Comparison of ENCODE assay signal across 1 cellular context in the genomic region with DNA sequence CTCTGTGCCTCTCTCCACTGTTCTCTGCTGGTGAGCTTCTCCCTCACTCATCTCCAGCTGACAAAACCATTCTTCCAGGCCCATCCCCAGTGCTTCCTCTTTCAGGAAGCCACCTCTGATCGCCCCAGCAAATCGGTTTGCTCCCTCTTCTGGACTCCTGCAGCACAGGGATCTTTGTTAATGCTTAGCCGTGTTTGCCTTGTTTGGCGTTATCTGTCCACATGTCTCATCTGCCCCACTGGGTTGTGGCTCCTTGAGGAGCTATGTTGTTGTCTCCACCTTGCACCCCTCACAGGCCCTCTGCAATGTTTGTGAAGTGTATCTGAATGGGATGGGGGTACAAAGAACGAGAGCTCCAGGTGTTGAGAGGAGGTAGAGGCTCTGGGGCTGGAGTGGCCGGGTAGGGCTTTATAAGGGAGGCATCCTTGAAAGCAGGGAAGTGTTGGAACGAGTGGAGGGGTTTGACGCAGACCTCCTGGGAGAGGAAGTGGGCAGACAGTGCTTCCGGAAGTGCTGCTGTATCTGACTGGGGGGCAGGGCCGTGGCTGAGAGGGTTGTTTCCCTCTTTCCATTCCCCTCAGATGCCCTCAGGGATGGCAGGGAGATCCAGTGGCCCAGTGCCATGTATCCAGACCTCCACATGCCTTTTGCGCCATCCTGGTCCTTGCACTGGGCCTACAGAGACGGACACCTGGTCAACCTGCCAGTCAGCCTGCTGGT.
TF ChIP-seq lines count a peak whose summit lies in the region.

No MANE protein-coding gene starts in this region.

TF ChIP-seq in K562, 482 proteins besides CTCF, POLR2A, EP300 and RAD21 (continued from another document and continues in another):
- TF ChIP-seq, protein P1, sequence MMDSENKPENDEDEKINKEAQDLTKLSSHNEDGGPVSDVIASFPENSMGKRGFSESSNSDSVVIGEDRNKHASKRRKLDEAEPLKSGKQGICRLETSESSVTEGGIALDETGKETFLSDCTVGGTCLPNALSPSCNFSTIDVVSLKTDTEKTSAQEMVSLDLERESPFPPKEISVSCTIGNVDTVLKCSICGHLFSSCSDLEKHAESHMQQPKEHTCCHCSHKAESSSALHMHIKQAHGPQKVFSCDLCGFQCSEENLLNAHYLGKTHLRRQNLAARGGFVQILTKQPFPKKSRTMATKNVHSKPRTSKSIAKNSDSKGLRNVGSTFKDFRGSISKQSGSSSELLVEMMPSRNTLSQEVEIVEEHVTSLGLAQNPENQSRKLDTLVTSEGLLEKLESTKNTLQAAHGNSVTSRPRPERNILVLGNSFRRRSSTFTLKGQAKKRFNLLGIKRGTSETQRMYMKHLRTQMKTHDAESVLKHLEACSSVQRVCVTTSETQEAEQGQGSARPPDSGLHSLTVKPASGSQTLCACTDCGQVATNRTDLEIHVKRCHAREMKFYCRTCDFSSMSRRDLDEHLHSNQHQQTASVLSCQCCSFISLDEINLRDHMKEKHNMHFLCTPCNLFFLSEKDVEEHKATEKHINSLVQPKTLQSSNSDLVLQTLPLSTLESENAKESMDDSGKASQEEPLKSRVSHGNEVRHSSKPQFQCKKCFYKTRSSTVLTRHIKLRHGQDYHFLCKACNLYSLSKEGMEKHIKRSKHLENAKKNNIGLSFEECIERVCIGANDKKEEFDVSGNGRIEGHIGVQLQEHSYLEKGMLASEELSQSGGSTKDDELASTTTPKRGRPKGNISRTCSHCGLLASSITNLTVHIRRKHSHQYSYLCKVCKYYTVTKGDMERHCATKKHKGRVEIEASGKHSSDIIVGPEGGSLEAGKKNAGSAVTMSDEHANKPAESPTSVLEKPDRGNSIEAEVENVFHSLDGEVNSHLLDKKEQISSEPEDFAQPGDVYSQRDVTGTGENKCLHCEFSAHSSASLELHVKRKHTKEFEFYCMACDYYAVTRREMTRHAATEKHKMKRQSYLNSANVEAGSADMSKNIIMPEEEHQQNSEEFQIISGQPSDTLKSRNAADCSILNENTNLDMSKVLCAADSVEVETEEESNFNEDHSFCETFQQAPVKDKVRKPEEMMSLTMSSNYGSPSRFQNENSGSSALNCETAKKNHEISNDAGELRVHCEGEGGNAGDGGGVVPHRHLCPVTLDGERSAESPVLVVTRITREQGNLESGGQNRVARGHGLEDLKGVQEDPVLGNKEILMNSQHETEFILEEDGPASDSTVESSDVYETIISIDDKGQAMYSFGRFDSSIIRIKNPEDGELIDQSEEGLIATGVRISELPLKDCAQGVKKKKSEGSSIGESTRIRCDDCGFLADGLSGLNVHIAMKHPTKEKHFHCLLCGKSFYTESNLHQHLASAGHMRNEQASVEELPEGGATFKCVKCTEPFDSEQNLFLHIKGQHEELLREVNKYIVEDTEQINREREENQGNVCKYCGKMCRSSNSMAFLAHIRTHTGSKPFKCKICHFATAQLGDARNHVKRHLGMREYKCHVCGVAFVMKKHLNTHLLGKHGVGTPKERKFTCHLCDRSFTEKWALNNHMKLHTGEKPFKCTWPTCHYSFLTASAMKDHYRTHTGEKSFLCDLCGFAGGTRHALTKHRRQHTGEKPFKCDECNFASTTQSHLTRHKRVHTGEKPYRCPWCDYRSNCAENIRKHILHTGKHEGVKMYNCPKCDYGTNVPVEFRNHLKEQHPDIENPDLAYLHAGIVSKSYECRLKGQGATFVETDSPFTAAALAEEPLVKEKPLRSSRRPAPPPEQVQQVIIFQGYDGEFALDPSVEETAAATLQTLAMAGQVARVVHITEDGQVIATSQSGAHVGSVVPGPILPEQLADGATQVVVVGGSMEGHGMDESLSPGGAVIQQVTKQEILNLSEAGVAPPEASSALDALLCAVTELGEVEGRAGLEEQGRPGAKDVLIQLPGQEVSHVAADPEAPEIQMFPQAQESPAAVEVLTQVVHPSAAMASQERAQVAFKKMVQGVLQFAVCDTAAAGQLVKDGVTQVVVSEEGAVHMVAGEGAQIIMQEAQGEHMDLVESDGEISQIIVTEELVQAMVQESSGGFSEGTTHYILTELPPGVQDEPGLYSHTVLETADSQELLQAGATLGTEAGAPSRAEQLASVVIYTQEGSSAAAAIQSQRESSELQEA (IDR thresholded peaks at IDR 0.05; ENCODE audit: low read depth): no peak
- peak; percentile 35; the same call in 1 of the 2 replicates for TF ChIP-seq GABPA (tag; conservative IDR thresholded peaks at IDR 0.05; ENCODE audit: low read depth)
- TF ChIP-seq ZNF12 (CRISPR knock-in tag; IDR thresholded peaks at IDR 0.05): peak; percentile 91
- no peak for TF ChIP-seq KDM2B (CRISPR knock-in tag; IDR thresholded peaks at IDR 0.05)
- TF ChIP-seq ELF4 (CRISPR knock-in tag; IDR thresholded peaks at IDR 0.05): 0 out of 2 replicates have a peak, but pooled peaks have one; percentile 11
- no peak for TF ChIP-seq CBFA2T2 (conservative IDR thresholded peaks at IDR 0.05)
- TF ChIP-seq SIRT6 (IDR thresholded peaks at IDR 0.05; ENCODE audit: low read depth, low read length): no peak
- TF ChIP-seq ZNF79 (CRISPR knock-in tag; IDR thresholded peaks at IDR 0.05; ENCODE audit: low read depth): no peak
- no peak for TF ChIP-seq DDX20 (tag; IDR thresholded peaks at IDR 0.05; ENCODE audit: low read depth)
- no peak for TF ChIP-seq DNMT1 (IDR thresholded peaks at IDR 0.05)
- TF ChIP-seq PML (IDR thresholded peaks at IDR 0.05; ENCODE audit: low read length): no peak
- TF ChIP-seq CBX1 (IDR thresholded peaks at IDR 0.05; ENCODE audit: low read depth): no peak
- TF ChIP-seq HNRNPK (IDR thresholded peaks at IDR 0.05; ENCODE audit: low read depth, low read length, poor library complexity, severe bottlenecking): no peak
- no peak for TF ChIP-seq CBX2 (IDR thresholded peaks at IDR 0.05; ENCODE audit: insufficient read depth, low read length, poor library complexity, severe bottlenecking)
- TF ChIP-seq PURB (CRISPR knock-in tag; IDR thresholded peaks at IDR 0.05; ENCODE audit: low read depth): no peak
- no peak for TF ChIP-seq GATAD2A (IDR thresholded peaks at IDR 0.05)
- no peak for TF ChIP-seq RBM34 (IDR thresholded peaks at IDR 0.05; ENCODE audit: borderline replicate concordance, insufficient read depth, low read length)
- TF ChIP-seq, protein P2, sequence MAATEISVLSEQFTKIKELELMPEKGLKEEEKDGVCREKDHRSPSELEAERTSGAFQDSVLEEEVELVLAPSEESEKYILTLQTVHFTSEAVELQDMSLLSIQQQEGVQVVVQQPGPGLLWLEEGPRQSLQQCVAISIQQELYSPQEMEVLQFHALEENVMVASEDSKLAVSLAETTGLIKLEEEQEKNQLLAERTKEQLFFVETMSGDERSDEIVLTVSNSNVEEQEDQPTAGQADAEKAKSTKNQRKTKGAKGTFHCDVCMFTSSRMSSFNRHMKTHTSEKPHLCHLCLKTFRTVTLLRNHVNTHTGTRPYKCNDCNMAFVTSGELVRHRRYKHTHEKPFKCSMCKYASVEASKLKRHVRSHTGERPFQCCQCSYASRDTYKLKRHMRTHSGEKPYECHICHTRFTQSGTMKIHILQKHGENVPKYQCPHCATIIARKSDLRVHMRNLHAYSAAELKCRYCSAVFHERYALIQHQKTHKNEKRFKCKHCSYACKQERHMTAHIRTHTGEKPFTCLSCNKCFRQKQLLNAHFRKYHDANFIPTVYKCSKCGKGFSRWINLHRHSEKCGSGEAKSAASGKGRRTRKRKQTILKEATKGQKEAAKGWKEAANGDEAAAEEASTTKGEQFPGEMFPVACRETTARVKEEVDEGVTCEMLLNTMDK (IDR thresholded peaks at IDR 0.05; ENCODE audit: borderline replicate concordance, insufficient read depth, low read depth, low read length, poor library complexity, severe bottlenecking): peak; percentile 64
- no peak for TF ChIP-seq ZNF445 (CRISPR knock-in tag; IDR thresholded peaks at IDR 0.05; ENCODE audit: low read depth)
- TF ChIP-seq ZNF766 (CRISPR knock-in tag; conservative IDR thresholded peaks at IDR 0.05): no peak
- no peak for TF ChIP-seq ZC3H4 (CRISPR knock-in tag; IDR thresholded peaks at IDR 0.05; ENCODE audit: borderline replicate concordance)
- no peak for TF ChIP-seq POLR2B (IDR thresholded peaks at IDR 0.05; ENCODE audit: low read depth, partially characterized antibody)
- peak; percentile 45; the same call in 1 of the 2 replicates for TF ChIP-seq L3MBTL2 (IDR thresholded peaks at IDR 0.05)
- no peak for TF ChIP-seq NFIX (CRISPR knock-in tag; IDR thresholded peaks at IDR 0.05; ENCODE audit: low read depth)
- no peak for TF ChIP-seq CBX5 (IDR thresholded peaks at IDR 0.05; ENCODE audit: borderline replicate concordance, low read depth)
- no peak for TF ChIP-seq ZKSCAN1 (IDR thresholded peaks at IDR 0.05; ENCODE audit: low read depth, low read length)
- TF ChIP-seq RBM17 (IDR thresholded peaks at IDR 0.05; ENCODE audit: borderline replicate concordance, low read depth, low read length): no peak
- TF ChIP-seq, protein P3, sequence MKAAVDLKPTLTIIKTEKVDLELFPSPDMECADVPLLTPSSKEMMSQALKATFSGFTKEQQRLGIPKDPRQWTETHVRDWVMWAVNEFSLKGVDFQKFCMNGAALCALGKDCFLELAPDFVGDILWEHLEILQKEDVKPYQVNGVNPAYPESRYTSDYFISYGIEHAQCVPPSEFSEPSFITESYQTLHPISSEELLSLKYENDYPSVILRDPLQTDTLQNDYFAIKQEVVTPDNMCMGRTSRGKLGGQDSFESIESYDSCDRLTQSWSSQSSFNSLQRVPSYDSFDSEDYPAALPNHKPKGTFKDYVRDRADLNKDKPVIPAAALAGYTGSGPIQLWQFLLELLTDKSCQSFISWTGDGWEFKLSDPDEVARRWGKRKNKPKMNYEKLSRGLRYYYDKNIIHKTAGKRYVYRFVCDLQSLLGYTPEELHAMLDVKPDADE (conservative IDR thresholded peaks at IDR 0.05; ENCODE audit: control insufficient read depth, low read depth, low read length): no peak
- TF ChIP-seq RFX5 (IDR thresholded peaks at IDR 0.05; ENCODE audit: low read depth, low read length): no peak
- no peak for TF ChIP-seq BRCA1 (IDR thresholded peaks at IDR 0.05)
- TF ChIP-seq BRCA1 (CRISPR knock-in tag; IDR thresholded peaks at IDR 0.05): no peak
- no peak for TF ChIP-seq ZFP1 (CRISPR knock-in tag; IDR thresholded peaks at IDR 0.05)
- no peak for TF ChIP-seq ETV6 (IDR thresholded peaks at IDR 0.05; ENCODE audit: borderline replicate concordance in 1 of 2, low read depth in 2 of 2, low read length in 1 of 2)
- TF ChIP-seq ETV6 (CRISPR knock-in tag; IDR thresholded peaks at IDR 0.05; ENCODE audit: borderline replicate concordance): no peak
- TF ChIP-seq, protein P4, sequence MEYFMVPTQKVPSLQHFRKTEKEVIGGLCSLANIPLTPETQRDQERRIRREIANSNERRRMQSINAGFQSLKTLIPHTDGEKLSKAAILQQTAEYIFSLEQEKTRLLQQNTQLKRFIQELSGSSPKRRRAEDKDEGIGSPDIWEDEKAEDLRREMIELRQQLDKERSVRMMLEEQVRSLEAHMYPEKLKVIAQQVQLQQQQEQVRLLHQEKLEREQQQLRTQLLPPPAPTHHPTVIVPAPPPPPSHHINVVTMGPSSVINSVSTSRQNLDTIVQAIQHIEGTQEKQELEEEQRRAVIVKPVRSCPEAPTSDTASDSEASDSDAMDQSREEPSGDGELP (CRISPR knock-in tag; IDR thresholded peaks at IDR 0.05; ENCODE audit: borderline replicate concordance): peak; percentile 84
- no peak for TF ChIP-seq SNRNP70 (optimal IDR thresholded peaks at IDR 0.05; ENCODE audit: low read depth, low read length)
- TF ChIP-seq, protein P5, sequence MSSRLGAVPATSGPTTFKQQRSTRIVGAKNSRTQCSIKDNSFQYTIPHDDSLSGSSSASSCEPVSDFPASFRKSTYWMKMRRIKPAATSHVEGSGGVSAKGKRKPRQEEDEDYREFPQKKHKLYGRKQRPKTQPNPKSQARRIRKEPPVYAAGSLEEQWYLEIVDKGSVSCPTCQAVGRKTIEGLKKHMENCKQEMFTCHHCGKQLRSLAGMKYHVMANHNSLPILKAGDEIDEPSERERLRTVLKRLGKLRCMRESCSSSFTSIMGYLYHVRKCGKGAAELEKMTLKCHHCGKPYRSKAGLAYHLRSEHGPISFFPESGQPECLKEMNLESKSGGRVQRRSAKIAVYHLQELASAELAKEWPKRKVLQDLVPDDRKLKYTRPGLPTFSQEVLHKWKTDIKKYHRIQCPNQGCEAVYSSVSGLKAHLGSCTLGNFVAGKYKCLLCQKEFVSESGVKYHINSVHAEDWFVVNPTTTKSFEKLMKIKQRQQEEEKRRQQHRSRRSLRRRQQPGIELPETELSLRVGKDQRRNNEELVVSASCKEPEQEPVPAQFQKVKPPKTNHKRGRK (tag; IDR thresholded peaks at IDR 0.05): no peak
- no peak for TF ChIP-seq MTA2 (IDR thresholded peaks at IDR 0.05; ENCODE audit: low read depth)
- TF ChIP-seq BRD4 (IDR thresholded peaks at IDR 0.05): no peak
- no peak for TF ChIP-seq KLF1 (tag; IDR thresholded peaks at IDR 0.05)
- TF ChIP-seq, protein P6, sequence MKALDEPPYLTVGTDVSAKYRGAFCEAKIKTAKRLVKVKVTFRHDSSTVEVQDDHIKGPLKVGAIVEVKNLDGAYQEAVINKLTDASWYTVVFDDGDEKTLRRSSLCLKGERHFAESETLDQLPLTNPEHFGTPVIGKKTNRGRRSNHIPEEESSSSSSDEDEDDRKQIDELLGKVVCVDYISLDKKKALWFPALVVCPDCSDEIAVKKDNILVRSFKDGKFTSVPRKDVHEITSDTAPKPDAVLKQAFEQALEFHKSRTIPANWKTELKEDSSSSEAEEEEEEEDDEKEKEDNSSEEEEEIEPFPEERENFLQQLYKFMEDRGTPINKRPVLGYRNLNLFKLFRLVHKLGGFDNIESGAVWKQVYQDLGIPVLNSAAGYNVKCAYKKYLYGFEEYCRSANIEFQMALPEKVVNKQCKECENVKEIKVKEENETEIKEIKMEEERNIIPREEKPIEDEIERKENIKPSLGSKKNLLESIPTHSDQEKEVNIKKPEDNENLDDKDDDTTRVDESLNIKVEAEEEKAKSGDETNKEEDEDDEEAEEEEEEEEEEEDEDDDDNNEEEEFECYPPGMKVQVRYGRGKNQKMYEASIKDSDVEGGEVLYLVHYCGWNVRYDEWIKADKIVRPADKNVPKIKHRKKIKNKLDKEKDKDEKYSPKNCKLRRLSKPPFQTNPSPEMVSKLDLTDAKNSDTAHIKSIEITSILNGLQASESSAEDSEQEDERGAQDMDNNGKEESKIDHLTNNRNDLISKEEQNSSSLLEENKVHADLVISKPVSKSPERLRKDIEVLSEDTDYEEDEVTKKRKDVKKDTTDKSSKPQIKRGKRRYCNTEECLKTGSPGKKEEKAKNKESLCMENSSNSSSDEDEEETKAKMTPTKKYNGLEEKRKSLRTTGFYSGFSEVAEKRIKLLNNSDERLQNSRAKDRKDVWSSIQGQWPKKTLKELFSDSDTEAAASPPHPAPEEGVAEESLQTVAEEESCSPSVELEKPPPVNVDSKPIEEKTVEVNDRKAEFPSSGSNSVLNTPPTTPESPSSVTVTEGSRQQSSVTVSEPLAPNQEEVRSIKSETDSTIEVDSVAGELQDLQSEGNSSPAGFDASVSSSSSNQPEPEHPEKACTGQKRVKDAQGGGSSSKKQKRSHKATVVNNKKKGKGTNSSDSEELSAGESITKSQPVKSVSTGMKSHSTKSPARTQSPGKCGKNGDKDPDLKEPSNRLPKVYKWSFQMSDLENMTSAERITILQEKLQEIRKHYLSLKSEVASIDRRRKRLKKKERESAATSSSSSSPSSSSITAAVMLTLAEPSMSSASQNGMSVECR (CRISPR knock-in tag; IDR thresholded peaks at IDR 0.05): peak; percentile 38; the same call in 1 of the 2 replicates
- no peak for TF ChIP-seq ZNF707 (CRISPR knock-in tag; conservative IDR thresholded peaks at IDR 0.05)
- no peak for TF ChIP-seq EHMT2 (IDR thresholded peaks at IDR 0.05)
- TF ChIP-seq MYBL2 (IDR thresholded peaks at IDR 0.05; ENCODE audit: low read depth): no peak
- TF ChIP-seq MYBL2 (CRISPR knock-in tag; IDR thresholded peaks at IDR 0.05; ENCODE audit: borderline replicate concordance): no peak
- TF ChIP-seq ARID1B (IDR thresholded peaks at IDR 0.05): peak; percentile 26; the same call in 1 of the 2 replicates
- TF ChIP-seq SPI1 (IDR thresholded peaks at IDR 0.05; ENCODE audit: borderline replicate concordance, low read depth, low read length): 0 out of 2 replicates have a peak, but pooled peaks have one; percentile 43
- no peak for TF ChIP-seq PHF8 (IDR thresholded peaks at IDR 0.05; ENCODE audit: borderline replicate concordance, low read length)
